ENCODE assay signal across 27 cellular contexts in the genomic region with DNA sequence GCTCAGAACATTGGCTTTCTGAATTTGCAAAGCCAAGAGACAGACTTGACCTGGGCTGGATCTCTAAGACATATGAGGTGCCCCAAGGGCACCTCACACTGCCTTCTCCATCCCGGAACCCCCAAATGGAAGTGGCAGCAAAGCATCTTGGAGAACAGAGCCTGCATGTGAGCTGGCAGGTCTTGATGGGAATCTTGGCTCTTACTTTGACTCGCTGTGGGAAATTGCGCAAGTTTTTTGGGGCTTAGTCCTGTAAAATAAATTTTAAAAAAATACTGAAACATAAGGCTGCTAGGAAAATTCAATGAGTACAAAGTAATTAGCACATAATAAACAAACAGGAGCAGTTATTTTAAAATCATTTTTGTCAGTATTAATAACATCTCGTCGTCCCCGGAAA.
"Had no signal": no experiment of that assay in that cellular context is flagged by ENCODE, and none has a peak within 500 bp of the region (broad histone marks: within the 10 kb centered on the region; RNA-seq: fewer than 3 reads in every experiment).

No MANE protein-coding gene starts in this region.

- H3K36me3 ChIP-seq: adrenal gland, left lung, spleen, thoracic aorta, upper lobe of left lung had no signal

- ATAC-seq: activated T-cell treated with anti-CD3 and anti-CD28 coated beads, Interleukin-2, amount 50 U/mL, for 4 hours; effector memory CD8-positive, alpha-beta T cell; esophagus mucosa; left lung; naive thymus-derived CD8-positive, alpha-beta T cell; WTC11 had no signal

- H3K4me3 ChIP-seq: adrenal gland, dorsolateral prefrontal cortex, left lung, lung, spleen, thoracic aorta, upper lobe of left lung had no signal

- H3K27ac ChIP-seq: adrenal gland, dorsolateral prefrontal cortex, left lung, spleen, thoracic aorta, upper lobe of left lung had no signal

- FAIRE-seq: astrocyte, colon, endothelial cell of umbilical vein had no signal

- H3K27me3 Mint-ChIP-seq: activated naive CD8-positive, alpha-beta T cell had no signal

- H3K36me3 Mint-ChIP-seq: activated naive CD8-positive, alpha-beta T cell; WTC11 had no signal

- H3K4me1 ChIP-seq: adrenal gland, left lung, spleen, upper lobe of left lung had no signal

- H3K4me1 Mint-ChIP-seq: central memory CD8-positive, alpha-beta T cell; naive thymus-derived CD8-positive, alpha-beta T cell; WTC11 had no signal

- DNase-seq: activated CD4-positive, alpha-beta T cell treated with anti-CD3 and anti-CD28 coated beads, Interleukin-2, amount 50 U/mL, for 4 hours; activated CD8-positive, alpha-beta memory T cell treated with anti-CD3 and anti-CD28 coated beads for 24 hours; activated CD8-positive, alpha-beta memory T cell treated with anti-CD3 and anti-CD28 coated beads, Interleukin-2, amount 50 U/mL, for 4 hours; activated naive CD4-positive, alpha-beta T cell; activated T-cell treated with anti-CD3 and anti-CD28 coated beads, Interleukin-2, amount 50 U/mL, for 4 hours; adrenal gland; dorsolateral prefrontal cortex; effector memory CD8-positive, alpha-beta T cell; foreskin melanocyte; kidney glomerular epithelial cell; left lung; naive thymus-derived CD8-positive, alpha-beta T cell; spleen; stimulated activated CD4-positive, alpha-beta T cell treated with anti-CD3 and anti-CD28 coated beads, Interleukin-4, amount 100 ng/mL, for 1 hour; stimulated activated naive CD4-positive, alpha-beta T cell; T-helper 9 cell; upper lobe of left lung had no signal

- H3K27ac Mint-ChIP-seq: activated naive CD8-positive, alpha-beta T cell; activated T-helper 2 cell treated with anti-CD3 and anti-CD28 coated beads, Interferon-gamma antibody, Interleukin-2, Interleukin-4, amounts not matched to agents 10 μg/mL and 5 μg/mL and 100 μg/mL, durations not matched to agents 14 hours and 24 hours and 36 hours; WTC11 had no signal

- H3K27me3 ChIP-seq: adrenal gland, dorsolateral prefrontal cortex, left lung, spleen, upper lobe of left lung had no signal

- H3K9me3 Mint-ChIP-seq: activated T-helper 2 cell treated with anti-CD3 and anti-CD28 coated beads, Interferon-gamma antibody, Interleukin-2, Interleukin-4, amounts not matched to agents 10 μg/mL and 5 μg/mL and 100 μg/mL, durations not matched to agents 14 hours and 24 hours and 36 hours; effector memory CD8-positive, alpha-beta T cell; WTC11 had no signal

- H3K9me3 ChIP-seq: adrenal gland, left lung, thoracic aorta, upper lobe of left lung had no signal

- H3K4me3 Mint-ChIP-seq: activated naive CD8-positive, alpha-beta T cell; activated T-cell treated with anti-CD3 and anti-CD28 coated beads, Interleukin-2, amount 50 U/mL, for 4 hours; central memory CD8-positive, alpha-beta T cell; effector memory CD8-positive, alpha-beta T cell; naive thymus-derived CD8-positive, alpha-beta T cell; WTC11 had no signal
